Comparison of ENCODE assay signal across 1 cellular context in genomic region chr14:105448706-105449111, GRCh38.
TF ChIP-seq lines count a peak whose summit lies in the region.

No MANE protein-coding gene starts in this region.

TF ChIP-seq in liver, 16 proteins besides CTCF, POLR2A, EP300 and RAD21 (continued from another document):
- no peak for TF ChIP-seq EGR1 (IDR thresholded peaks at IDR 0.05; ENCODE audit: low read depth in 2 of 2)
- no peak for TF ChIP-seq GABPA (IDR thresholded peaks at IDR 0.05 in 1 of 2, conservative IDR thresholded peaks at IDR 0.05 in 1 of 2)
- no peak for TF ChIP-seq ATF3 (IDR thresholded peaks at IDR 0.05)
